ENCODE assay signal across 27 cellular contexts in the genomic region with DNA sequence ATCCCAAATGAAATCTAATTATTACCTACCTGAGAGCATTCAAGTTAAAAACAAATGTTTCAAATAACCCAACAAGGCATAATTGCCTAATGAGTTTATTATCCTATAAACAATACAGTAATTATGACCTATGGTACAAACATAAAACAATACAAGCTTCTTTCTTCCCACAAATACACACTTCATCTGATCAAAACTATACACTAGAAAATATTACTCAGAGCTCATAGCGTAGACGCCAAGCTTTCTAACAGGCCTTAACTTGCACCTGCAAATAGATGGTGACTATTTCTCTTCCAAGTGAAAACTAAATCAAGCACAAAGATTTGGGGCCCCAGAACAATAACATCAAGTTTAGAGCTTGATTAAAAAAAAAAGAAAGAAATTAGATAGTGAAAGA.
DNase-seq lines count a peak whose midpoint lies in the region; ATAC-seq, FAIRE-seq and TF ChIP-seq lines count a peak whose summit lies in the region.
"Had no signal": no experiment of that assay in that cellular context is flagged by ENCODE, and none has a peak within 500 bp of the region (broad histone marks: within the 10 kb centered on the region; RNA-seq: fewer than 3 reads in every experiment).

No MANE protein-coding gene starts in this region.

- dilution Hi-C loops in mammary epithelial cell (cut with HindIII; ENCODE audit: low sequenced_read_pairs) = no loop called here

- no peak overlapping the region for H3K4me2 ChIP-seq in mammary epithelial cell (ENCODE audit: insufficient read depth, low read depth, low read length)
- H3K4me2 ChIP-seq: A549 had no signal

- CTCF ChIA-PET in mammary epithelial cell (lab: Charles Lee; ENCODE audit: low non-redundant PET) = no interaction called here

- whole genome bisulfite sequencing in mammary epithelial cell (ENCODE audit: low coverage, missing lambda C conversion rate) = 81% methylated on average over 2 of the region's 2 CpGs
- 24 to 73% (median 45%) methylated on average over 2 of the region's 2 CpGs for WGBS in small intestine, 3 donors

- no peaks in the 10 kb centered on the region for H3K79me2 ChIP-seq in mammary epithelial cell (ENCODE audit: insufficient read depth, low read length)

- H3K4me3 ChIP-seq in mammary epithelial cell (replicated peaks in 1 of 3; ENCODE audit: insufficient read depth in 1 of 3, low read depth in 2 of 3, low read length in 3 of 3) (no peak overlapping the region), small intestine (ENCODE audit: low read depth in 1 of 2, low read length in 2 of 2) (no peak overlapping the region), BE2C (ENCODE audit: low read depth, low read length) (no peak overlapping the region), coronary artery (no peak overlapping the region)
- H3K4me3 ChIP-seq: A549, SJCRH30 had no signal

- H3K36me3 ChIP-seq in mammary epithelial cell (ENCODE audit: insufficient read depth, low read length) = no peaks in the 10 kb centered on the region
- H3K36me3 ChIP-seq in small intestine (ENCODE audit: control insufficient read depth in 2 of 2, insufficient read depth in 2 of 2, low read length in 2 of 2) = no peaks in the 10 kb centered on the region
- H3K36me3 ChIP-seq in BE2C = no peaks in the 10 kb centered on the region
- H3K36me3 ChIP-seq: SJCRH30 had no signal

- TF ChIP-seq CTCF in mammary epithelial cell (conservative IDR thresholded peaks at IDR 0.05 in 1 of 2, IDR thresholded peaks at IDR 0.05 in 1 of 2; ENCODE audit: extremely low read depth in 1 of 2, insufficient read depth in 1 of 2, low read depth in 1 of 2, low read length in 2 of 2) (no peak), BE2C (IDR thresholded peaks at IDR 0.05; ENCODE audit: low read depth, low read length) (no peak), coronary artery (IDR thresholded peaks at IDR 0.05) (no peak)

- DNase-seq in NCI-H1105 (lab: John Stamatoyannopoulos, UW) (peak; percentile 44), mammary epithelial cell (peak; percentile 71), small intestine (peak; percentile 40), BE2C (no peak), coronary artery (ENCODE audit: low spot score) (no peak), ACHN (no peak)
- DNase-seq: Caco-2; CD8-positive, alpha-beta T cell; DMS 273 treated with DMSO at 0.1 percent for 48 hours; DND-41; NCI-H1092; NCI-H1436 treated with DMSO at 0.1 percent for 48 hours; NCI-H187 treated with DMSO at 0.1 percent for 48 hours; NCI-H2171 treated with DMSO at 0.1 percent for 48 hours; NCI-H345; NCI-H510A treated with DMSO at 0.1 percent for 48 hours; NCI-H774; SJCRH30 had no signal

- H3K27ac ChIP-seq in mammary epithelial cell (ENCODE audit: insufficient read depth, low read depth, low read length) (no peak overlapping the region), small intestine (ENCODE audit: low read depth in 1 of 2, low read length in 1 of 2) (no peak overlapping the region), coronary artery (no peak overlapping the region)
- H3K27ac ChIP-seq: A549, C4-2B, HL-60, SJCRH30 had no signal

- no peak overlapping the region for H3K9ac ChIP-seq in mammary epithelial cell (ENCODE audit: insufficient read depth, low read length)

- no peaks in the 10 kb centered on the region for H4K20me1 ChIP-seq in mammary epithelial cell (ENCODE audit: insufficient read depth, low read length)

- ATAC-seq in esophagus mucosa = peak; percentile 48
- ATAC-seq: A549; CD8-positive, alpha-beta T cell; HCT116; SK-N-SH treated with all-trans-retinoic acid at 6 μM for 48 hours had no signal

- H3K4me1 ChIP-seq in mammary epithelial cell (ENCODE audit: insufficient read depth, low read length) (no peaks in the 10 kb centered on the region), small intestine (ENCODE audit: control insufficient read depth in 2 of 2, insufficient read depth in 1 of 2, low read depth in 1 of 2, low read length in 1 of 2) (no peaks in the 10 kb centered on the region), BE2C (no peaks in the 10 kb centered on the region)
- H3K4me1 ChIP-seq: A549, Caco-2 had no signal

- BruUV-seq in mammary epithelial cell (replicated peaks; lab: Mats Ljungman, UMichigan) = no TSS peak

- H3K27me3 ChIP-seq in mammary epithelial cell (ENCODE audit: insufficient read depth, low read length) (no peaks in the 10 kb centered on the region), small intestine (ENCODE audit: control insufficient read depth in 2 of 2, insufficient read depth in 2 of 2, low read length in 2 of 2) (no peaks in the 10 kb centered on the region), BE2C (no peaks in the 10 kb centered on the region)
- H3K27me3 ChIP-seq: SJCRH30 had no signal

- H3K9me3 ChIP-seq in mammary epithelial cell (replicated peaks; ENCODE audit: insufficient read depth, low read length) (no peaks in the 10 kb centered on the region), small intestine (ENCODE audit: control insufficient read depth, low read depth) (no peaks in the 10 kb centered on the region), BE2C (no peaks in the 10 kb centered on the region)
- H3K9me3 ChIP-seq: A549, Caco-2, SJCRH30 had no signal

- no peak for FAIRE-seq in small intestine (lab: Jason Lieb, UNC)
- FAIRE-seq: A549, GM12892, GM19239, RCC 7860 had no signal

- in situ Hi-C loops in mammary epithelial cell (cut with MboI; ENCODE audit: low sequenced_read_pairs in 2 of 2) = no loop called here
- in situ Hi-C loops in ACHN (cut with HindIII; ENCODE audit: low pct_ligation_motif_present, low pct_unique_long_range_greater_than_20kb, low sequenced_read_pairs) = no loop called here

- intact Hi-C loops in mammary epithelial cell (cut with micrococcal nuclease) = no loop called here

- no peak overlapping the region for H2AFZ ChIP-seq in mammary epithelial cell (ENCODE audit: low read depth, low read length)

Comparison
In these comparisons a context has a peak if more than half of its experiments do, and no peak if none do; other contexts are left out.
1. DNase-seq: peak in NCI-H1105 (single experiment), mammary epithelial cell (single experiment) and small intestine (single experiment); none in BE2C (single experiment), coronary artery (single experiment) and ACHN (single experiment).